Comparison of ENCODE assay signal across 9 cellular contexts in the genomic region with DNA sequence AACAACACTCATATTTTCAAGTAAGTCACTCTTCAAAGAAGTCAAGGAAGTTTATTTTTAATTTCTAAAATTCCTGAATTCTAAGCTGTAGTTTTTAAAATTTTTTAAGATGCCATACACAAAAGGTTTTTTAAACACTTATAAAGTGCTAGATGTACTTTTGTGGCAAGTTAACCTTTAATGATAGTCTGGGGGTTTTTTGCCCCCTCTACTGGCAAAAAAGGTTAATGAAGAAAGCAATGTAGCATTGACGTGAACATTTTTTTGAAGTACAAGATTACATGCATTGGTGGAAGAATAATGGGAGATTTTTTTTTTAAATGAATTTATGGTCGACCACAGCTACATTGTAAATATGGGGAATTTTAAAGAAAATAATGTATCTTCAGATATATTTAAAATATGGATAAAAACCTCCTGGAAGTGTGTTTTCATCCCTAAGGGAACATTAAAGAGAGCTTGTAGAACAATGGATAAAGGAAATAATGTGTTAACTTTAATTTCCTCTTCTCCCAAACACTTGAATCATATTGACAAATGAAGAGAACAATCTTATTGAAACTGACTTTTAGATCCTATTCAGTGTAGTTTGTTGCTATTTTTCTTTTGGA. TPM values are rescaled to one million over a fixed set of nuclear protein-coding genes. Genes with fewer than 3 reads are reported as not detected.
DNase-seq lines count a peak whose midpoint lies in the region; ATAC-seq, FAIRE-seq and TF ChIP-seq lines count a peak whose summit lies in the region.
"Had no signal": no experiment of that assay in that cellular context is flagged by ENCODE, and none has a peak within 500 bp of the region (broad histone marks: within the 10 kb centered on the region; RNA-seq: fewer than 3 reads in every experiment).

No MANE protein-coding gene starts in this region.

- FAIRE-seq in TTC549 (lab: Jason Lieb, UNC) = peak; percentile 73

- no peak overlapping the region for H3K4me3 ChIP-seq in heart right ventricle
- no peak overlapping the region for H3K4me3 ChIP-seq in thoracic aorta
- H3K4me3 ChIP-seq in aorta (ENCODE audit: low read length in 2 of 2) = no peak overlapping the region

- intact Hi-C loops in heart right ventricle (cut with DNase I) = loop anchor here in 8 of 10 donors (1.0 to 10.0 kb wide), 5 partner anchors 159 to 171 kb away; no protein-coding TSS in a partner anchor
- intact Hi-C loops in aorta (cut with DNase I) = loop anchor here in 1 of 2 donors (5.0 to 10.0 kb wide), 2 partner anchors 162 to 181 kb away; no protein-coding TSS in a partner anchor

- H3K27me3 ChIP-seq in heart right ventricle (no peaks in the 10 kb centered on the region), thoracic aorta (replicated peaks; ENCODE audit: insufficient read depth) (no peaks in the 10 kb centered on the region), aorta (ENCODE audit: control insufficient read depth in 1 of 2, insufficient read depth in 2 of 2, low read length in 1 of 2) (no peaks in the 10 kb centered on the region)

- H3K27ac ChIP-seq in heart right ventricle (peak overlapping the region in 1 of 10 donors; percentile 36), thoracic aorta (no peak overlapping the region), aorta (ENCODE audit: low read depth in 1 of 2, low read length in 2 of 2) (no peak overlapping the region)

- no peaks in the 10 kb centered on the region for H3K9me3 ChIP-seq in heart right ventricle
- no peaks in the 10 kb centered on the region for H3K9me3 ChIP-seq in thoracic aorta
- H3K9me3 ChIP-seq in aorta (ENCODE audit: control insufficient read depth, low read length) = no peaks in the 10 kb centered on the region

- peak; percentile 46 for ATAC-seq in HG03460 (IDR thresholded peaks at IDR 0.05; ENCODE audit: unreplicated experiment)
- ATAC-seq in heart right ventricle = peak in 1 of 8 donors; percentile 58
- no peak for ATAC-seq in thoracic aorta (ENCODE audit: insufficient number of reproducible peaks, low FRiP score, low read depth)
- ATAC-seq in HG03196 (IDR thresholded peaks at IDR 0.05; ENCODE audit: unreplicated experiment) = no peak
- ATAC-seq in aorta (ENCODE audit: low FRiP score) = no peak

- peaks cover 0 to 89% (median 45%) of the 10 kb centered on the region in 9 donors for H3K36me3 ChIP-seq in heart right ventricle
- peaks cover 22% of the 10 kb centered on the region for H3K36me3 ChIP-seq in thoracic aorta
- H3K36me3 ChIP-seq in aorta (ENCODE audit: control insufficient read depth in 1 of 2, insufficient read depth in 2 of 2, low read length in 1 of 2) = peaks cover 3 to 4% of the 10 kb centered on the region in 2 donors

- DNase-seq in NOMO-1 treated with DMSO at 0.1 percent for 48 hours (lab: John Stamatoyannopoulos, UW; ENCODE audit: unreplicated experiment) = peak; percentile 12
- no peak for DNase-seq in NOMO-1 treated with dmso at 0.1 percent for 144 hours (lab: John Stamatoyannopoulos, UW; ENCODE audit: unreplicated experiment)
- DNase-seq in heart right ventricle = peak in 1 of 2 donors; percentile 9
- no peak for DNase-seq in thoracic aorta (ENCODE audit: low spot score)
- DNase-seq in aorta = no peak
- DNase-seq: activated naive CD8-positive, alpha-beta T cell treated with anti-CD3 and anti-CD28 coated beads, Interleukin-2, amount 10 ng/mL, durations not matched to agents 7 days and 5 days had no signal

- TF ChIP-seq CTCF in heart right ventricle (IDR thresholded peaks at IDR 0.05) (peak; percentile 37 to 78 (median 66)), thoracic aorta (IDR thresholded peaks at IDR 0.05) (peak; percentile 55)

- 7 to 17% methylated on average over 2 of the region's 2 CpGs for WGBS in heart right ventricle, 2 donors
- WGBS in aorta, 2 donors = 0 to 10% methylated on average over 2 of the region's 2 CpGs

- H3K4me1 ChIP-seq in heart right ventricle = peaks cover 0 to 83% (median 54%) of the 10 kb centered on the region in 9 donors
- peaks cover 27 to 48% of the 10 kb centered on the region in 2 donors for H3K4me1 ChIP-seq in thoracic aorta (ENCODE audit: control insufficient read depth in 1 of 2, low read depth in 2 of 2)
- H3K4me1 ChIP-seq in aorta (ENCODE audit: control insufficient read depth in 1 of 2, insufficient read depth in 2 of 2, low read length in 2 of 2) = peaks cover 0 to 2% of the 10 kb centered on the region in 2 donors

RNA-seq across cellular contexts. Expression of a gene that starts 12.6 kb away (rescaled TPM):
- total RNA-seq in heart right ventricle = 10 to 100 TPM; 49.5 to 86.6 (median 67.9) TPM
- polyA plus RNA-seq in heart right ventricle = 100 to 1,000 TPM in 1 of 2 donors, 10 to 100 TPM in 1; 30.6 to 119 TPM
- total RNA-seq in thoracic aorta = 100 to 1,000 TPM; 102 to 121 TPM
- total RNA-seq in aorta = 100 to 1,000 TPM; 119 to 145 TPM
- 10 to 100 TPM; 40.1 to 86.1 TPM for polyA plus RNA-seq in aorta
